Comparison of ENCODE assay signal across 1 cellular context in the genomic region with DNA sequence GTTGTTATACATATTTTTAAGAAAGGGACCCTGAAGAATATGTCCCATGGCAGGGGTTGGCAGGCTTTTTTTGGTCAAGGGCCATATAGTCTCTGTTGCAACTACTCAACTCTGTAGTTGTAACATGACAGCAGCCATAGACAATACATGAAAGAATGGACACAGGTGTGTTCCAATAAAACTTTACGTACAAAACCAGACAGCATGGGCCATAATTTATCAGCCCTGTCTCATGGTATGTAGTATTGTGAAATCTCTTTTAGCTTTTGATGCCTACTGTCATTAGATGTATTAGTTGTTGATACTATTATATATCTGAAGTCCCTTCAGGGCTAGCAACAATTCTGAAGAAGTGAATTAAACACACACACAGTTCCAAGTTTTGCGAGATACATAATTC.
TF ChIP-seq lines count a peak whose summit lies in the region.

No MANE protein-coding gene starts in this region.

TF ChIP-seq in HepG2, 621 proteins besides CTCF, POLR2A, EP300 and RAD21:
- TF ChIP-seq, protein P1, sequence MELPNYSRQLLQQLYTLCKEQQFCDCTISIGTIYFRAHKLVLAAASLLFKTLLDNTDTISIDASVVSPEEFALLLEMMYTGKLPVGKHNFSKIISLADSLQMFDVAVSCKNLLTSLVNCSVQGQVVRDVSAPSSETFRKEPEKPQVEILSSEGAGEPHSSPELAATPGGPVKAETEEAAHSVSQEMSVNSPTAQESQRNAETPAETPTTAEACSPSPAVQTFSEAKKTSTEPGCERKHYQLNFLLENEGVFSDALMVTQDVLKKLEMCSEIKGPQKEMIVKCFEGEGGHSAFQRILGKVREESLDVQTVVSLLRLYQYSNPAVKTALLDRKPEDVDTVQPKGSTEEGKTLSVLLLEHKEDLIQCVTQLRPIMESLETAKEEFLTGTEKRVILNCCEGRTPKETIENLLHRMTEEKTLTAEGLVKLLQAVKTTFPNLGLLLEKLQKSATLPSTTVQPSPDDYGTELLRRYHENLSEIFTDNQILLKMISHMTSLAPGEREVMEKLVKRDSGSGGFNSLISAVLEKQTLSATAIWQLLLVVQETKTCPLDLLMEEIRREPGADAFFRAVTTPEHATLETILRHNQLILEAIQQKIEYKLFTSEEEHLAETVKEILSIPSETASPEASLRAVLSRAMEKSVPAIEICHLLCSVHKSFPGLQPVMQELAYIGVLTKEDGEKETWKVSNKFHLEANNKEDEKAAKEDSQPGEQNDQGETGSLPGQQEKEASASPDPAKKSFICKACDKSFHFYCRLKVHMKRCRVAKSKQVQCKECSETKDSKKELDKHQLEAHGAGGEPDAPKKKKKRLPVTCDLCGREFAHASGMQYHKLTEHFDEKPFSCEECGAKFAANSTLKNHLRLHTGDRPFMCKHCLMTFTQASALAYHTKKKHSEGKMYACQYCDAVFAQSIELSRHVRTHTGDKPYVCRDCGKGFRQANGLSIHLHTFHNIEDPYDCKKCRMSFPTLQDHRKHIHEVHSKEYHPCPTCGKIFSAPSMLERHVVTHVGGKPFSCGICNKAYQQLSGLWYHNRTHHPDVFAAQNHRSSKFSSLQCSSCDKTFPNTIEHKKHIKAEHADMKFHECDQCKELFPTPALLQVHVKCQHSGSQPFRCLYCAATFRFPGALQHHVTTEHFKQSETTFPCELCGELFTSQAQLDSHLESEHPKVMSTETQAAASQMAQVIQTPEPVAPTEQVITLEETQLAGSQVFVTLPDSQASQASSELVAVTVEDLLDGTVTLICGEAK (IDR thresholded peaks at IDR 0.05): 0 out of 2 replicates have a peak, but pooled peaks have one; percentile 36
- TF ChIP-seq, protein P1 (CRISPR knock-in tag; IDR thresholded peaks at IDR 0.05): peak; percentile 74; the same call in 1 of the 2 replicates
- TF ChIP-seq ZKSCAN5 (CRISPR knock-in tag; IDR thresholded peaks at IDR 0.05) (no peak), TAF15 (IDR thresholded peaks at IDR 0.05; ENCODE audit: low read depth, low read length, poor library complexity, severe bottlenecking) (no peak), ZC3H13 (CRISPR knock-in tag; IDR thresholded peaks at IDR 0.05) (no peak), ISX (CRISPR knock-in tag; conservative IDR thresholded peaks at IDR 0.05) (no peak), POLR2AphosphoS2 (IDR thresholded peaks at IDR 0.05; ENCODE audit: low read depth, low read length) (no peak), ZNF709 (CRISPR knock-in tag; IDR thresholded peaks at IDR 0.05) (no peak), CEBPB (IDR thresholded peaks at IDR 0.05; ENCODE audit: borderline replicate concordance, low read depth, low read length) (peak; percentile 73), MTF1 (CRISPR knock-in tag; IDR thresholded peaks at IDR 0.05) (no peak), NR1H2 (CRISPR knock-in tag; IDR thresholded peaks at IDR 0.05; ENCODE audit: borderline replicate concordance, low read depth) (no peak)
- TF ChIP-seq, protein P2, sequence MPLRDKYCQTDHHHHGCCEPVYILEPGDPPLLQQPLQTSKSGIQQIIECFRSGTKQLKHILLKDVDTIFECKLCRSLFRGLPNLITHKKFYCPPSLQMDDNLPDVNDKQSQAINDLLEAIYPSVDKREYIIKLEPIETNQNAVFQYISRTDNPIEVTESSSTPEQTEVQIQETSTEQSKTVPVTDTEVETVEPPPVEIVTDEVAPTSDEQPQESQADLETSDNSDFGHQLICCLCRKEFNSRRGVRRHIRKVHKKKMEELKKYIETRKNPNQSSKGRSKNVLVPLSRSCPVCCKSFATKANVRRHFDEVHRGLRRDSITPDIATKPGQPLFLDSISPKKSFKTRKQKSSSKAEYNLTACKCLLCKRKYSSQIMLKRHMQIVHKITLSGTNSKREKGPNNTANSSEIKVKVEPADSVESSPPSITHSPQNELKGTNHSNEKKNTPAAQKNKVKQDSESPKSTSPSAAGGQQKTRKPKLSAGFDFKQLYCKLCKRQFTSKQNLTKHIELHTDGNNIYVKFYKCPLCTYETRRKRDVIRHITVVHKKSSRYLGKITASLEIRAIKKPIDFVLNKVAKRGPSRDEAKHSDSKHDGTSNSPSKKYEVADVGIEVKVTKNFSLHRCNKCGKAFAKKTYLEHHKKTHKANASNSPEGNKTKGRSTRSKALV (CRISPR knock-in tag; IDR thresholded peaks at IDR 0.05): no peak
- TF ChIP-seq, protein P3, sequence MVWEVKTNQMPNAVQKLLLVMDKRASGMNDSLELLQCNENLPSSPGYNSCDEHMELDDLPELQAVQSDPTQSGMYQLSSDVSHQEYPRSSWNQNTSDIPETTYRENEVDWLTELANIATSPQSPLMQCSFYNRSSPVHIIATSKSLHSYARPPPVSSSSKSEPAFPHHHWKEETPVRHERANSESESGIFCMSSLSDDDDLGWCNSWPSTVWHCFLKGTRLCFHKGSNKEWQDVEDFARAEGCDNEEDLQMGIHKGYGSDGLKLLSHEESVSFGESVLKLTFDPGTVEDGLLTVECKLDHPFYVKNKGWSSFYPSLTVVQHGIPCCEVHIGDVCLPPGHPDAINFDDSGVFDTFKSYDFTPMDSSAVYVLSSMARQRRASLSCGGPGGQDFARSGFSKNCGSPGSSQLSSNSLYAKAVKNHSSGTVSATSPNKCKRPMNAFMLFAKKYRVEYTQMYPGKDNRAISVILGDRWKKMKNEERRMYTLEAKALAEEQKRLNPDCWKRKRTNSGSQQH (CRISPR knock-in tag; IDR thresholded peaks at IDR 0.05; ENCODE audit: low read depth): no peak
